Comparison of ENCODE assay signal across 20 cellular contexts in genomic region chr9:106929471-106930198, GRCh38.
DNase-seq lines count a peak whose midpoint lies in the region; ATAC-seq and TF ChIP-seq lines count a peak whose summit lies in the region.
"Had no signal": no experiment of that assay in that cellular context is flagged by ENCODE, and none has a peak within 500 bp of the region (broad histone marks: within the 10 kb centered on the region; RNA-seq: fewer than 3 reads in every experiment).

No MANE protein-coding gene starts in this region.

- no peaks in the 10 kb centered on the region for H3K9me3 ChIP-seq in muscle layer of colon (ENCODE audit: low read length)

- H3K4me1 ChIP-seq in muscle layer of colon (ENCODE audit: insufficient read depth, low read length) = peaks cover 14% of the 10 kb centered on the region

- H3K4me3 ChIP-seq in foreskin fibroblast (ENCODE audit: low read depth in 1 of 2, low read length in 2 of 2) (no peak overlapping the region), muscle layer of colon (ENCODE audit: low read depth in 1 of 2, low read length in 2 of 2) (no peak overlapping the region)

- peaks cover 18% of the 10 kb centered on the region for H3K4me1 Mint-ChIP-seq in brain
- H3K4me1 Mint-ChIP-seq: activated naive CD8-positive, alpha-beta T cell treated with anti-CD3 and anti-CD28 coated beads, Interleukin-2, amount 10 ng/mL, durations not matched to agents 7 days and 5 days; CD8-positive, alpha-beta memory T cell had no signal

- no peaks in the 10 kb centered on the region for H3K27me3 Mint-ChIP-seq in brain
- H3K27me3 Mint-ChIP-seq: activated CD4-positive, alpha-beta memory T cell treated with anti-CD3 and anti-CD28 coated beads for 36 hours; activated naive CD8-positive, alpha-beta T cell treated with anti-CD3 and anti-CD28 coated beads, Interleukin-2, amount 10 ng/mL, durations not matched to agents 7 days and 5 days; CD8-positive, alpha-beta memory T cell had no signal

- DNase-seq in AG08396 (ENCODE audit: low spot score) = peak; percentile 45
- DNase-seq in foreskin fibroblast = peak; percentile 62 to 84
- DNase-seq in NCI-H128 (lab: John Stamatoyannopoulos, UW; ENCODE audit: unreplicated experiment) = no peak
- DNase-seq in HuH-7 (ENCODE audit: low spot score) = no peak
- DNase-seq in UCSD-AML1 (lab: John Stamatoyannopoulos, UW; ENCODE audit: unreplicated experiment) = no peak
- DNase-seq: activated CD4-positive, alpha-beta memory T cell treated with anti-CD3 and anti-CD28 coated beads for 36 hours; activated naive CD8-positive, alpha-beta T cell treated with anti-CD3 and anti-CD28 coated beads, Interleukin-2, amount 10 ng/mL, durations not matched to agents 7 days and 5 days; activated T-cell treated with anti-CD3 and anti-CD28 coated beads, Interleukin-2, amount 50 U/mL, for 4 hours; CD8-positive, alpha-beta memory T cell; hippocampal formation; KG1; kidney glomerular epithelial cell; NCI-H1105 treated with DMSO at 0.1 percent for 48 hours; NCI-H2171 treated with DMSO at 0.1 percent for 48 hours; stimulated activated naive B cell treated with anti-CD40 and anti-IgM and Interleukin-4, amounts not matched to agents 10 μg/mL and 1 μg/mL and 100 μg/mL, for 72 hours; WERI-Rb-1 had no signal

- TF ChIP-seq CTCF in brain (conservative IDR thresholded peaks at IDR 0.05) = no peak
- TF ChIP-seq CTCF in foreskin fibroblast (IDR thresholded peaks at IDR 0.05; ENCODE audit: low read depth, low read length) = no peak

- H3K27me3 ChIP-seq in muscle layer of colon (ENCODE audit: control insufficient read depth in 1 of 2, insufficient read depth in 2 of 2, low read length in 2 of 2) = no peaks in the 10 kb centered on the region

- H3K27ac Mint-ChIP-seq in brain = peak overlapping the region in 4 of 5 experiments; percentile 22 to 72 (median 53)
- H3K27ac Mint-ChIP-seq: activated CD4-positive, alpha-beta memory T cell treated with anti-CD3 and anti-CD28 coated beads for 36 hours; activated naive CD8-positive, alpha-beta T cell treated with anti-CD3 and anti-CD28 coated beads, Interleukin-2, amount 10 ng/mL, durations not matched to agents 7 days and 5 days; CD8-positive, alpha-beta memory T cell; stimulated activated naive B cell treated with anti-CD40 and anti-IgM and Interleukin-4, amounts not matched to agents 10 μg/mL and 1 μg/mL and 100 μg/mL, for 72 hours had no signal

- ATAC-seq in GM18861 (IDR thresholded peaks at IDR 0.05; ENCODE audit: unreplicated experiment) = no peak
- ATAC-seq: activated T-cell treated with anti-CD3 and anti-CD28 coated beads, Interleukin-2, amount 50 U/mL, for 4 hours; stimulated activated naive B cell treated with anti-CD40 and anti-IgM and Interleukin-4, amounts not matched to agents 10 μg/mL and 1 μg/mL and 100 μg/mL, for 72 hours had no signal

- no peak overlapping the region for H3K4me3 Mint-ChIP-seq in brain
- H3K4me3 Mint-ChIP-seq: activated CD4-positive, alpha-beta memory T cell treated with anti-CD3 and anti-CD28 coated beads for 36 hours; activated naive CD8-positive, alpha-beta T cell treated with anti-CD3 and anti-CD28 coated beads, Interleukin-2, amount 10 ng/mL, durations not matched to agents 7 days and 5 days; activated T-cell treated with anti-CD3 and anti-CD28 coated beads, Interleukin-2, amount 50 U/mL, for 4 hours; CD8-positive, alpha-beta memory T cell; stimulated activated naive B cell treated with anti-CD40 and anti-IgM and Interleukin-4, amounts not matched to agents 10 μg/mL and 1 μg/mL and 100 μg/mL, for 72 hours had no signal

- peak overlapping the region; percentile 10 for H3K27ac ChIP-seq in muscle layer of colon (ENCODE audit: low read depth, low read length)
- H3K27ac ChIP-seq: RWPE1, WERI-Rb-1 had no signal

- H3K9me3 Mint-ChIP-seq in brain = peaks cover 11 to 53% (median 28%) of the 10 kb centered on the region in 5 experiments

- peaks cover 74% of the 10 kb centered on the region for H3K36me3 ChIP-seq in muscle layer of colon (ENCODE audit: insufficient read depth, low read length)

- H3K9ac ChIP-seq in muscle layer of colon (ENCODE audit: low read length) = no peak overlapping the region

- peaks cover 100% of the 10 kb centered on the region for H3K36me3 Mint-ChIP-seq in brain
- H3K36me3 Mint-ChIP-seq: activated CD4-positive, alpha-beta memory T cell treated with anti-CD3 and anti-CD28 coated beads for 36 hours; activated naive CD8-positive, alpha-beta T cell treated with anti-CD3 and anti-CD28 coated beads, Interleukin-2, amount 10 ng/mL, durations not matched to agents 7 days and 5 days; CD8-positive, alpha-beta memory T cell; stimulated activated naive B cell treated with anti-CD40 and anti-IgM and Interleukin-4, amounts not matched to agents 10 μg/mL and 1 μg/mL and 100 μg/mL, for 72 hours had no signal

Comparison
In these comparisons a context has a peak if more than half of its experiments do, and no peak if none do; other contexts are left out.
1. DNase-seq: peak in AG08396 (single experiment) and foreskin fibroblast (2 of 2); none in NCI-H128 (single experiment), HuH-7 (single experiment) and UCSD-AML1 (single experiment).